9 cellular contexts compared by ENCODE assay signal in genomic region chr1:56927986-56928385, GRCh38. TPM values are rescaled to one million over a fixed set of nuclear protein-coding genes. Genes with fewer than 3 reads are reported as not detected.
"Had no signal": no experiment of that assay in that cellular context is flagged by ENCODE, and none has a peak within 500 bp of the region (broad histone marks: within the 10 kb centered on the region; RNA-seq: fewer than 3 reads in every experiment).

No MANE protein-coding gene starts in this region.

- H3K27ac Mint-ChIP-seq: IgD-negative memory B cell had no signal

- H3K27ac ChIP-seq: HL-60 had no signal

- H3K4me1 Mint-ChIP-seq: IgD-negative memory B cell had no signal

- H3K4me3 Mint-ChIP-seq: IgD-negative memory B cell had no signal

- ATAC-seq: K562 had no signal

- H3K4me3 ChIP-seq: K562 had no signal

- DNase-seq: IMR-90, KBM-7, KG1 had no signal

- FAIRE-seq: HTR-8/SVneo, K562 had no signal

RNA-seq across cellular contexts. Expression of gene C8B, which starts 37.8 kb away (rescaled TPM):
- total RNA-seq: HT-29, HT1080, IMR-90, K562 had no signal
- polyA plus RNA-seq: IgD-negative memory B cell, IMR-90, K562 had no signal
